In the genomic region with DNA sequence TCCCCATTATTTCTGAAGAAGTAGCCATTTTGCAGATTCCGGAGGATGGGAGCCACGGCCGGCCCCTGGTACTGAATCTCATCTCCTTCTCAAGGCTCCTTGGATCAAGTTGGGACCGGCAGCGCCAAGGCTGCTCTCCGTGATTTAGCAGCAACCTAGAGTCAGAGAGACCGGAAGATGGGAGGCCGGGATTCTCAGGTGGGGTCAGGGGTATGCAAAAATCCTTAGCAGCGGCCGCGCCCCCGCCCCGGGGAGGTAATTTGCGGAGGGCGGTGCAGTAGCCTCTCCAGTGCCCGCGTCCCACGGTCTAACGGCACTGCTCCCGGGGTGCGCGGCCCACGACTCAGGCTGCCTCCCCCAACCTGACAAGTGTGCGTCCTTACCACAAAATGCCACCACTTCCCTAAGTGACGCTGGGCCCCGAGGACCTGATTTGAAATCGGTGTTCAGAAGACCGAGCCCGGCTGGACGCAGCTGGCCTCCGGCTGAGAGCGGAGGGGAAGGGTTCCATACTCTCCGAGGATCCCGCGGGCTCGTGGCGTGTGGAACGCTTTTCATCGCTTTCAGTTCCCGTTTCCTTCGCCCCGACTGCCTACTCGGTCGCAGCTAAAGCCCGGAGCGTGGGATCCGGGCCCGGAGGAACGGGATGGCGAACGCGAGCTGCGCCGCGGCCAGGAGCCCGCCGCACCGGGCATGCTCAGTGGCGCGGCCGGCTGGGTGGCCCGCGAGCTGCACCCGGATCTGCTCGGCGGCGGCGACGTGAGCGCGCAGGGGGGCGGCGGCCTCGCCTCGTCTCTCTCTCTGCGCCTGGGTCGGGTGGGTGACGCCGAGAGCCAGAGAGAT, we compare ENCODE assay signal across 8 cellular contexts. TPM values are rescaled to one million over a fixed set of nuclear protein-coding genes. Genes with fewer than 3 reads are reported as not detected.
DNase-seq lines count a peak whose midpoint lies in the region; FAIRE-seq and TF ChIP-seq lines count a peak whose summit lies in the region.

A gene with protein sequence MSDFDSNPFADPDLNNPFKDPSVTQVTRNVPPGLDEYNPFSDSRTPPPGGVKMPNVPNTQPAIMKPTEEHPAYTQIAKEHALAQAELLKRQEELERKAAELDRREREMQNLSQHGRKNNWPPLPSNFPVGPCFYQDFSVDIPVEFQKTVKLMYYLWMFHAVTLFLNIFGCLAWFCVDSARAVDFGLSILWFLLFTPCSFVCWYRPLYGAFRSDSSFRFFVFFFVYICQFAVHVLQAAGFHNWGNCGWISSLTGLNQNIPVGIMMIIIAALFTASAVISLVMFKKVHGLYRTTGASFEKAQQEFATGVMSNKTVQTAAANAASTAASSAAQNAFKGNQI (plus strand): TSS at position 787 of the 843 bp plus-strand sequence. CDS start 55 bp downstream, at position 842.

- in situ Hi-C loops in G401 (cut with HindIII; ENCODE audit: low sequenced_read_pairs) = no loop called here

- peaks cover 12% of the 10 kb centered on the region for H3K4me1 ChIP-seq in stomach smooth muscle (ENCODE audit: control insufficient read depth, insufficient read depth, low read length)

- H3K4me3 ChIP-seq in fibroblast of villous mesenchyme (ENCODE audit: low read depth, low read length) (peak within 1 kb of the TSS; percentile 97), stomach smooth muscle (ENCODE audit: low read length in 2 of 2) (peak within 1 kb of the TSS; percentile 93 to 94)

- no peaks in the 10 kb centered on the region for H3K9me3 ChIP-seq in stomach smooth muscle (ENCODE audit: control insufficient read depth in 2 of 2, low read length in 2 of 2)

- peak within 1 kb of the TSS; percentile 97 for H3K27ac Mint-ChIP-seq in neural crest cell (ENCODE audit: unreplicated experiment)

- peak within 1 kb of the TSS; percentile 82 for H3K27ac ChIP-seq in stomach smooth muscle (ENCODE audit: low read length)

- no peaks in the 10 kb centered on the region for H3K9me3 Mint-ChIP-seq in neural crest cell

- peaks cover 2% of the 10 kb centered on the region for H3K36me3 Mint-ChIP-seq in neural crest cell (ENCODE audit: low read depth)

- TF ChIP-seq POLR2A in H54 (IDR thresholded peaks at IDR 0.05; ENCODE audit: low read depth, low read length) = peak; percentile 46

- no peaks in the 10 kb centered on the region for H3K27me3 Mint-ChIP-seq in neural crest cell (ENCODE audit: low read depth)

- peaks cover 35% of the 10 kb centered on the region for H3K4me1 Mint-ChIP-seq in neural crest cell

- peak within 1 kb of the TSS; percentile 91 for H3K4me3 Mint-ChIP-seq in neural crest cell

- no peaks in the 10 kb centered on the region for H3K27me3 ChIP-seq in stomach smooth muscle (ENCODE audit: control insufficient read depth in 1 of 2, insufficient read depth in 2 of 2, low read length in 2 of 2)

- FAIRE-seq in H54 (lab: Jason Lieb, UNC) = peak; percentile 38

- H3K9ac ChIP-seq in stomach smooth muscle (ENCODE audit: low read length in 2 of 2) = peak within 1 kb of the TSS; percentile 86 to 93

- H3K36me3 ChIP-seq in stomach smooth muscle (ENCODE audit: control insufficient read depth in 2 of 2, insufficient read depth in 2 of 2, low read length in 2 of 2) = peaks cover 0 to 2% of the 10 kb centered on the region in 2 donors

- peak; percentile 25 for TF ChIP-seq CTCF in fibroblast of villous mesenchyme (IDR thresholded peaks at IDR 0.05; ENCODE audit: insufficient read depth, low read depth, low read length)
- TF ChIP-seq CTCF in neural crest cell (conservative IDR thresholded peaks at IDR 0.05) = peak; percentile 50

- DNase-seq in G401 (ENCODE audit: low spot score) (peak; percentile 86), H54 (ENCODE audit: insufficient read length, low spot score) (peak; percentile 85), LoVo (ENCODE audit: low spot score) (peak; percentile 93), SHP77 (lab: John Stamatoyannopoulos, UW) (peak; percentile 87 to 89), fibroblast of villous mesenchyme (ENCODE audit: low read depth) (peak; percentile 93), neural crest cell (ENCODE audit: low read depth, low spot score) (peak; percentile 95)
- DNase-seq in activated effector memory CD4-positive, alpha-beta T cell treated with anti-CD3 and anti-CD28 coated beads, Interleukin-2, amount 50 U/mL, for 16 hours = peak; percentile 97

RNA-seq across cellular contexts. Expression of the gene that starts here (rescaled TPM):
- total RNA-seq in G401 (2014; rRNA removed; shearing (Covaris generic)) = 45.8 and 49.7 TPM in 2 replicates
- 38.0 and 61.7 TPM in 2 replicates for total RNA-seq in fibroblast of villous mesenchyme
- total RNA-seq in neural crest cell = 30.7 and 34.9 TPM in 2 replicates

Comparison
In these comparisons a context has a peak if more than half of its experiments do, and no peak if none do; other contexts are left out.
1. Peak in every context shown above with its lines: DNase-seq, H3K4me3 ChIP-seq and H3K27ac ChIP-seq.